30 cellular contexts compared by ENCODE assay signal in genomic region chr3:160084998-160085397, GRCh38.
"Had no signal": no experiment of that assay in that cellular context is flagged by ENCODE, and none has a peak within 500 bp of the region (broad histone marks: within the 10 kb centered on the region; RNA-seq: fewer than 3 reads in every experiment).

No MANE protein-coding gene starts in this region.

- H3K4me3 ChIP-seq: ascending aorta, gastroesophageal sphincter, hepatocyte, tibial nerve had no signal

- H3K4me3 Mint-ChIP-seq: activated CD4-positive, alpha-beta memory T cell treated with anti-CD3 and anti-CD28 coated beads for 36 hours; activated CD4-positive, alpha-beta T cell treated with anti-CD3 and anti-CD28 coated beads, Interleukin-2, amount 10 ng/mL, durations not matched to agents 24 days and 14 days; activated naive CD4-positive, alpha-beta T cell treated with anti-CD3 and anti-CD28 coated beads, Interleukin-2, amount 10 ng/mL, durations not matched to agents 7 days and 5 days; activated naive CD8-positive, alpha-beta T cell treated with anti-CD3 and anti-CD28 coated beads, Interleukin-2, amount 10 ng/mL, durations not matched to agents 7 days and 5 days; activated T-helper 1 cell treated with anti-CD3 and anti-CD28 coated beads, Interleukin-12 subunit alpha, Interleukin-12 subunit beta, Interleukin-2, Interleukin-4 antibody, amounts not matched to agents 30 ng/mL and 10 ng/mL and 1 ng/mL, durations not matched to agents 14 hours and 24 hours and 36 hours; brain; effector memory CD8-positive, alpha-beta T cell; nephron; stimulated activated naive B cell treated with anti-CD40 and anti-IgM and Interleukin-4, amounts not matched to agents 10 μg/mL and 1 μg/mL and 100 μg/mL, for 72 hours; T-helper 1 cell treated with Interleukin-12 subunit alpha and Interleukin-12 subunit beta and Interleukin-4 antibody, amounts not matched to agents 30 μg/mL and 1 μg/mL, for 36 hours had no signal

- FAIRE-seq: urothelium cell line had no signal

- H3K9me3 Mint-ChIP-seq: nephron had no signal

- DNase-seq: activated CD4-positive, alpha-beta memory T cell treated with anti-CD3 and anti-CD28 coated beads for 36 hours; activated CD4-positive, alpha-beta T cell treated with anti-CD3 and anti-CD28 coated beads, Interleukin-2, amount 10 ng/mL, durations not matched to agents 24 days and 14 days; activated CD8-positive, alpha-beta memory T cell treated with anti-CD3 and anti-CD28 coated beads, Interleukin-2, amount 50 U/mL, for 4 hours; activated gamma-delta T cell; activated naive CD4-positive, alpha-beta T cell treated with anti-CD3 and anti-CD28 coated beads, Interleukin-2, amount 10 ng/mL, durations not matched to agents 7 days and 5 days; activated naive CD8-positive, alpha-beta T cell treated with anti-CD3 and anti-CD28 coated beads, Interleukin-2, amount 10 ng/mL, durations not matched to agents 7 days and 5 days; activated T-cell treated with anti-CD3 and anti-CD28 coated beads, Interleukin-2, amount 50 U/mL, for 1 hour; caudate nucleus; cortex of kidney; effector memory CD8-positive, alpha-beta T cell; islet precursor cell; left cardiac atrium; left ventricle myocardium superior; posterior cingulate gyrus; right cardiac atrium; stimulated activated CD4-positive, alpha-beta T cell treated with anti-CD3 and anti-CD28 coated beads, Interleukin-15, amount 100 ng/mL, for 24 hours; stimulated activated CD4-positive, alpha-beta T cell treated with anti-CD3 and anti-CD28 coated beads, Interleukin-2, amount 100 ng/mL, for 24 hours; stimulated activated naive B cell treated with anti-CD40 and anti-IgM and Interleukin-4, amounts not matched to agents 10 μg/mL and 1 μg/mL and 100 μg/mL, for 72 hours; T1000; WERI-Rb-1 had no signal

- H3K27me3 Mint-ChIP-seq: activated CD4-positive, alpha-beta memory T cell treated with anti-CD3 and anti-CD28 coated beads for 36 hours; activated CD4-positive, alpha-beta T cell treated with anti-CD3 and anti-CD28 coated beads, Interleukin-2, amount 10 ng/mL, durations not matched to agents 24 days and 14 days; activated naive CD4-positive, alpha-beta T cell treated with anti-CD3 and anti-CD28 coated beads, Interleukin-2, amount 10 ng/mL, durations not matched to agents 7 days and 5 days; activated naive CD8-positive, alpha-beta T cell treated with anti-CD3 and anti-CD28 coated beads, Interleukin-2, amount 10 ng/mL, durations not matched to agents 7 days and 5 days; brain; effector memory CD8-positive, alpha-beta T cell; stimulated activated naive B cell treated with anti-CD40 and anti-IgM and Interleukin-4, amounts not matched to agents 10 μg/mL and 1 μg/mL and 100 μg/mL, for 72 hours had no signal

- H3K4me1 ChIP-seq: ascending aorta, gastroesophageal sphincter, tibial nerve had no signal

- ATAC-seq: activated CD4-positive, CD25-positive, alpha-beta regulatory T cell treated with anti-CD3 and anti-CD28 coated beads, Interleukin-2, amount 50 U/mL, for 24 hours; effector memory CD8-positive, alpha-beta T cell; gastroesophageal sphincter; left cardiac atrium; left ventricle myocardium superior; right cardiac atrium; stimulated activated naive B cell treated with anti-CD40 and anti-IgM and Interleukin-4, amounts not matched to agents 10 μg/mL and 1 μg/mL and 100 μg/mL, for 72 hours had no signal

- H3K36me3 ChIP-seq: ascending aorta, gastroesophageal sphincter, tibial nerve, WERI-Rb-1 had no signal

- H3K27me3 ChIP-seq: ascending aorta, gastroesophageal sphincter, hepatocyte, tibial nerve had no signal

- H3K4me1 Mint-ChIP-seq: activated CD4-positive, alpha-beta T cell treated with anti-CD3 and anti-CD28 coated beads, Interleukin-2, amount 10 ng/mL, durations not matched to agents 24 days and 14 days; activated naive CD4-positive, alpha-beta T cell treated with anti-CD3 and anti-CD28 coated beads, Interleukin-2, amount 10 ng/mL, durations not matched to agents 7 days and 5 days; activated naive CD8-positive, alpha-beta T cell treated with anti-CD3 and anti-CD28 coated beads, Interleukin-2, amount 10 ng/mL, durations not matched to agents 7 days and 5 days; brain; nephron; stimulated activated naive B cell treated with anti-CD40 and anti-IgM and Interleukin-4, amounts not matched to agents 10 μg/mL and 1 μg/mL and 100 μg/mL, for 72 hours had no signal

- H3K27ac Mint-ChIP-seq: activated CD4-positive, alpha-beta memory T cell treated with anti-CD3 and anti-CD28 coated beads for 36 hours; activated CD4-positive, alpha-beta T cell treated with anti-CD3 and anti-CD28 coated beads, Interleukin-2, amount 10 ng/mL, durations not matched to agents 24 days and 14 days; activated naive CD4-positive, alpha-beta T cell treated with anti-CD3 and anti-CD28 coated beads, Interleukin-2, amount 10 ng/mL, durations not matched to agents 7 days and 5 days; activated naive CD8-positive, alpha-beta T cell treated with anti-CD3 and anti-CD28 coated beads, Interleukin-2, amount 10 ng/mL, durations not matched to agents 7 days and 5 days; activated T-helper 1 cell treated with anti-CD3 and anti-CD28 coated beads, Interleukin-12 subunit alpha, Interleukin-12 subunit beta, Interleukin-2, Interleukin-4 antibody, amounts not matched to agents 30 ng/mL and 10 ng/mL and 1 ng/mL, durations not matched to agents 14 hours and 24 hours and 36 hours; brain; effector memory CD8-positive, alpha-beta T cell; nephron; stimulated activated naive B cell treated with anti-CD40 and anti-IgM and Interleukin-4, amounts not matched to agents 10 μg/mL and 1 μg/mL and 100 μg/mL, for 72 hours; T-helper 1 cell treated with Interleukin-12 subunit alpha and Interleukin-12 subunit beta and Interleukin-4 antibody, amounts not matched to agents 30 μg/mL and 1 μg/mL, for 36 hours had no signal

- H3K27ac ChIP-seq: ascending aorta, gastroesophageal sphincter, hepatocyte, tibial nerve, WERI-Rb-1 had no signal
